In the genomic region with DNA sequence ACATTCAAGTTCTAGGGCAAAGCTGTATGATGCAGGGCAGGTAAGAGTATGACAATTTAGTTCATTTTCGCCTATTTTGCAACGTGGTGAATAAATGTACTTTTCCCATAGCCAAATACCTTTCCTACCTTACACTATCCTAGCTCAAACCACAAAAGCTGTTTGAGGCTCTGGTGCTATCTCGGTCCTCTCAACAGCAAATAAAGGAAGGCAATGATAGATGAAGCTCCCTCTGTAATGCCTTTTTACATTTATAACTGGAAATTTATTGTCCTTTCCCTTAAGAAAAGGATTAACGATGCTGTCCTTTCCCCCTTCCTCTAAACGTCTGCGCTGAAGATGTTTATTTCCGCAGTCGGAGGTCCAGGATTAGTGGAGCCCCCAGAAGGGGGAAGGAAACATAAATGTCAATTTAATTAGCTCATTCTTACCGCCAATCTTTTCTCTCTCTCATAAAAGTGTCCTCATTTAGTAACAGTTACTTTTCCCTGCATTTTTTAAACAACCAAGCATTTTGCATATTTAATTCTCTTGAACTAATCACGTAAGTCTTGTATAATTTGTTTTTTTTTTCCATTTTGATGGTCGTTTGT, we compare ENCODE assay signal across 18 cellular contexts.
DNase-seq lines count a peak whose midpoint lies in the region; ATAC-seq and TF ChIP-seq lines count a peak whose summit lies in the region.
"Had no signal": no experiment of that assay in that cellular context is flagged by ENCODE, and none has a peak within 500 bp of the region (broad histone marks: within the 10 kb centered on the region; RNA-seq: fewer than 3 reads in every experiment).

No MANE protein-coding gene starts in this region.

- no peak overlapping the region for H3K4me3 ChIP-seq in OCI-LY3 (ENCODE audit: low read length)
- H3K4me3 ChIP-seq in brain microvascular endothelial cell (ENCODE audit: low read depth, low read length): no peak overlapping the region
- H3K4me3 ChIP-seq in osteoblast (ENCODE audit: insufficient read depth, low read length): peak overlapping the region; percentile 18
- no peak overlapping the region for H3K4me3 ChIP-seq in SJCRH30
- H3K4me3 ChIP-seq: smooth muscle cell, tibial nerve had no signal

- H3K4me1 ChIP-seq in OCI-LY3 (ENCODE audit: low read length) (peaks cover 33% of the 10 kb centered on the region), osteoblast (ENCODE audit: insufficient read depth, low read length) (peaks cover 18% of the 10 kb centered on the region), SJCRH30 (no peaks in the 10 kb centered on the region)

- no peak for TF ChIP-seq CTCF in OCI-LY3 (IDR thresholded peaks at IDR 0.05; ENCODE audit: low read depth, low read length)
- no peak for TF ChIP-seq CTCF in brain microvascular endothelial cell (IDR thresholded peaks at IDR 0.05; ENCODE audit: low read depth, low read length, missing control alignments)
- TF ChIP-seq CTCF in osteoblast (IDR thresholded peaks at IDR 0.05; ENCODE audit: extremely low read depth, low read depth, low read length): no peak

- ATAC-seq in HG02759 (IDR thresholded peaks at IDR 0.05; ENCODE audit: unreplicated experiment): no peak

- no peak for DNase-seq in T-helper 2 cell treated with Interferon-gamma antibody and Interleukin-4, amounts not matched to agents 5 μg/mL and 100 μg/mL, for 36 hours (ENCODE audit: low spot score)
- DNase-seq in T-helper 2 cell: no peak
- DNase-seq in brain microvascular endothelial cell: no peak
- no peak for DNase-seq in osteoblast (ENCODE audit: insufficient read length, low spot score, missing footprints)
- DNase-seq in retina: no peak
- DNase-seq in SJCRH30: no peak
- DNase-seq: activated CD4-positive, CD25-positive, alpha-beta regulatory T cell; activated naive CD4-positive, alpha-beta T cell treated with Interleukin-2 at 50 U/mL for 16 hours; foreskin melanocyte; kidney; NCI-H1105; NCI-H510A; Right ventricle myocardium superior had no signal

- no peak overlapping the region for H3K27ac ChIP-seq in OCI-LY3 (ENCODE audit: low read length)
- H3K27ac ChIP-seq in brain microvascular endothelial cell: peak overlapping the region; percentile 10
- H3K27ac ChIP-seq in osteoblast (ENCODE audit: low read depth, low read length): peak overlapping the region; percentile 29
- no peak overlapping the region for H3K27ac ChIP-seq in SJCRH30

- in situ Hi-C loops in brain microvascular endothelial cell (cut with HindIII; ENCODE audit: low pct_ligation_motif_present, low sequenced_read_pairs): no loop called here

- peaks cover 10% of the 10 kb centered on the region; the same call in 1 of the 2 replicates for H3K79me2 ChIP-seq in OCI-LY3 (ENCODE audit: low read length)
- H3K79me2 ChIP-seq in osteoblast (ENCODE audit: insufficient read depth, low read length): peaks cover 2% of the 10 kb centered on the region

- peaks cover 33% of the 10 kb centered on the region for H3K36me3 Mint-ChIP-seq in T-helper 2 cell treated with Interferon-gamma antibody and Interleukin-4, amounts not matched to agents 5 μg/mL and 100 μg/mL, for 36 hours (ENCODE audit: low read depth)

- H3K9me3 Mint-ChIP-seq in T-helper 2 cell treated with Interferon-gamma antibody and Interleukin-4, amounts not matched to agents 5 μg/mL and 100 μg/mL, for 36 hours: no peaks in the 10 kb centered on the region
- H3K9me3 Mint-ChIP-seq: nephron had no signal

- H3K4me2 ChIP-seq in OCI-LY3 (ENCODE audit: low read length) (peak overlapping the region; percentile 46; the same call in 1 of the 2 replicates), osteoblast (ENCODE audit: insufficient read depth, low read length) (peak overlapping the region; percentile 59)

- H3K27me3 ChIP-seq in OCI-LY3 (ENCODE audit: low read depth, low read length) (no peaks in the 10 kb centered on the region), brain microvascular endothelial cell (replicated peaks) (no peaks in the 10 kb centered on the region), osteoblast (ENCODE audit: insufficient read depth, low read length) (no peaks in the 10 kb centered on the region), SJCRH30 (no peaks in the 10 kb centered on the region)
- H3K27me3 ChIP-seq: tibial nerve had no signal

- H4K20me1 ChIP-seq in OCI-LY3 (ENCODE audit: insufficient read depth, low read length) (peaks cover 4% of the 10 kb centered on the region; the same call in 1 of the 2 replicates), osteoblast (ENCODE audit: insufficient read depth, low read length) (peaks cover 6% of the 10 kb centered on the region)

- no peak overlapping the region for H3K9ac ChIP-seq in OCI-LY3 (ENCODE audit: low read length)

- H3K4me3 Mint-ChIP-seq in T-helper 2 cell treated with Interferon-gamma antibody and Interleukin-4, amounts not matched to agents 5 μg/mL and 100 μg/mL, for 36 hours: no peak overlapping the region
- H3K4me3 Mint-ChIP-seq: nephron had no signal

- H3K36me3 ChIP-seq in OCI-LY3 (replicated peaks; ENCODE audit: low read depth, low read length) (peaks cover 6% of the 10 kb centered on the region), brain microvascular endothelial cell (replicated peaks) (no peaks in the 10 kb centered on the region), osteoblast (ENCODE audit: insufficient read depth, low read length) (no peaks in the 10 kb centered on the region), SJCRH30 (peaks cover 6% of the 10 kb centered on the region)

- no peak overlapping the region for H2AFZ ChIP-seq in OCI-LY3 (ENCODE audit: low read depth, low read length)
- H2AFZ ChIP-seq in osteoblast (ENCODE audit: low read length): no peak overlapping the region

- H3K27ac Mint-ChIP-seq in T-helper 2 cell treated with Interferon-gamma antibody and Interleukin-4, amounts not matched to agents 5 μg/mL and 100 μg/mL, for 36 hours: peak overlapping the region; percentile 73

- H3K4me1 Mint-ChIP-seq in T-helper 2 cell treated with Interferon-gamma antibody and Interleukin-4, amounts not matched to agents 5 μg/mL and 100 μg/mL, for 36 hours (ENCODE audit: low read depth): peaks cover 56% of the 10 kb centered on the region

- H3K9me3 ChIP-seq in OCI-LY3 (ENCODE audit: insufficient read depth, low read length) (no peaks in the 10 kb centered on the region), osteoblast (ENCODE audit: low read depth, low read length) (no peaks in the 10 kb centered on the region), SJCRH30 (replicated peaks) (peaks cover 3% of the 10 kb centered on the region)
- H3K9me3 ChIP-seq: tibial nerve had no signal

- H3K27me3 Mint-ChIP-seq in T-helper 2 cell treated with Interferon-gamma antibody and Interleukin-4, amounts not matched to agents 5 μg/mL and 100 μg/mL, for 36 hours (ENCODE audit: low read depth): no peaks in the 10 kb centered on the region

Comparison
In these comparisons a context has a peak if more than half of its experiments do, and no peak if none do; other contexts are left out.
1. H3K27ac ChIP-seq: peak in brain microvascular endothelial cell (single experiment) and osteoblast (single experiment); none in OCI-LY3 (single experiment) and SJCRH30 (single experiment).